ENCODE assay signal across 31 cellular contexts in the genomic region with DNA sequence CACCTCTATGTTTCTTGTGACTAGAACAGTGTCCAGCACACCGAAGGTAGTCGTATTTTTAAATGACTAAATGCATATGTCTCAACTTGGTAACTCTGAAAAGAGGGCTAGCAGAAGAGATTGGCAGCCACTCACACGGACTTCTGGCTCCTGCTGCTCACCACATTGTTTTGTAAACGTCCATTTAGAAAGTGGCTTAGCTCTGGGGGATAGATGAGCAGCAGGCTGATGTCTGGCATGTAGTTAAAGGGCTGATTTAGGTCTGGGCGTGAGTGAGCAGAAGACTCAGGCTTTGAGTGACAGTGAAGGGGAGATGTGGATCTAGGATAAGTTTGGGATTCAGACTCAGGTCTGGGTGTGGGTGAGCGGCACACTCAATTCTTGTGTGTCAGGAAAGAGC.
"Had no signal": no experiment of that assay in that cellular context is flagged by ENCODE, and none has a peak within 500 bp of the region (broad histone marks: within the 10 kb centered on the region; RNA-seq: fewer than 3 reads in every experiment).

No MANE protein-coding gene starts in this region.

- ATAC-seq: activated CD8-positive, alpha-beta T cell treated with anti-CD3 and anti-CD28 coated beads for 36 hours; body of pancreas; effector memory CD8-positive, alpha-beta T cell; gastroesophageal sphincter; mucosa of descending colon; natural killer cell treated with Interleukin-12 subunit alpha and Interleukin-12 subunit beta and Interleukin-15 and Interleukin-18, amount 100 ng/mL, for 72 hours; sciatic nerve; stimulated activated naive CD8-positive, alpha-beta T cell treated with anti-CD3 and anti-CD28 coated beads, Interleukin-15, Interleukin-2, amounts not matched to agents 100 U/mL and 50 U/mL, for 24 hours had no signal

- H3K27me3 ChIP-seq: body of pancreas, dorsolateral prefrontal cortex, gastroesophageal sphincter, neutrophil, uterus had no signal

- FAIRE-seq: endothelial cell of umbilical vein, TTC549 had no signal

- H3K27ac ChIP-seq: body of pancreas, coronary artery, dorsolateral prefrontal cortex, gastroesophageal sphincter, left ventricle myocardium inferior, neutrophil, skin epidermis, uterus, VCaP had no signal

- H3K4me3 Mint-ChIP-seq: activated CD8-positive, alpha-beta T cell treated with anti-CD3 and anti-CD28 coated beads for 36 hours; activated naive CD8-positive, alpha-beta T cell; effector memory CD8-positive, alpha-beta T cell; natural killer cell treated with Interleukin-12 subunit alpha and Interleukin-12 subunit beta and Interleukin-15 and Interleukin-18, amount 100 ng/mL, for 72 hours; T-helper 1 cell treated with Interleukin-12 subunit alpha and Interleukin-12 subunit beta and Interleukin-4 antibody, amounts not matched to agents 30 μg/mL and 1 μg/mL, for 36 hours; type B pancreatic cell had no signal

- H3K9me3 Mint-ChIP-seq: activated CD8-positive, alpha-beta T cell treated with anti-CD3 and anti-CD28 coated beads for 36 hours; activated T-helper 2 cell treated with anti-CD3 and anti-CD28 coated beads, Interferon-gamma antibody, Interleukin-2, Interleukin-4, amounts not matched to agents 10 μg/mL and 5 μg/mL and 100 μg/mL, durations not matched to agents 14 hours and 24 hours and 36 hours; effector memory CD8-positive, alpha-beta T cell; natural killer cell treated with Interleukin-12 subunit alpha and Interleukin-12 subunit beta and Interleukin-15 and Interleukin-18, amount 100 ng/mL, for 72 hours; T-helper 1 cell treated with Interleukin-12 subunit alpha and Interleukin-12 subunit beta and Interleukin-4 antibody, amounts not matched to agents 30 μg/mL and 1 μg/mL, for 36 hours; type B pancreatic cell had no signal

- DNase-seq: activated CD4-positive, alpha-beta T cell treated with anti-CD3 and anti-CD28 coated beads, Interleukin-2, amount 50 U/mL, for 1 hour; activated CD4-positive, CD25-positive, alpha-beta regulatory T cell treated with anti-CD3 and anti-CD28 coated beads, Interleukin-2, amount 50 U/mL, for 72 hours; activated CD8-positive, alpha-beta T cell treated with anti-CD3 and anti-CD28 coated beads for 36 hours; activated T-cell treated with anti-CD3 and anti-CD28 coated beads, Interleukin-2, amount 50 U/mL, for 48 hours; anterior cingulate cortex; body of pancreas; dorsolateral prefrontal cortex; effector memory CD8-positive, alpha-beta T cell; hippocampal formation; kidney glomerular epithelial cell; left ventricle myocardium inferior; mucosa of descending colon; stimulated activated CD4-positive, alpha-beta T cell treated with anti-CD3 and anti-CD28 coated beads, Interleukin-12 subunit alpha, Interleukin-12 subunit beta, amount 100 ng/mL, for 4 hours; stimulated activated CD4-positive, alpha-beta T cell treated with anti-CD3 and anti-CD28 coated beads, Interleukin-4, amount 100 ng/mL, for 1 hour; stimulated activated naive CD8-positive, alpha-beta T cell treated with anti-CD3 and anti-CD28 coated beads, Interleukin-15, Interleukin-2, amounts not matched to agents 100 U/mL and 50 U/mL, for 24 hours; SW 1271; T-helper 9 cell; uterus had no signal

- H3K27me3 Mint-ChIP-seq: type B pancreatic cell had no signal

- H3K4me1 ChIP-seq: body of pancreas, gastroesophageal sphincter, left ventricle myocardium inferior, uterus had no signal

- H3K9me3 ChIP-seq: body of pancreas, gastroesophageal sphincter, left ventricle myocardium inferior, mucosa of descending colon, neutrophil, uterus had no signal

- H3K4me3 ChIP-seq: body of pancreas, coronary artery, dorsolateral prefrontal cortex, gastroesophageal sphincter, left ventricle myocardium inferior, mucosa of descending colon, skin epidermis, uterus had no signal

- H3K36me3 Mint-ChIP-seq: activated naive CD8-positive, alpha-beta T cell; natural killer cell treated with Interleukin-12 subunit alpha and Interleukin-12 subunit beta and Interleukin-15 and Interleukin-18, amount 100 ng/mL, for 72 hours; type B pancreatic cell had no signal

- H3K27ac Mint-ChIP-seq: activated CD8-positive, alpha-beta T cell treated with anti-CD3 and anti-CD28 coated beads for 36 hours; activated naive CD8-positive, alpha-beta T cell; activated T-helper 2 cell treated with anti-CD3 and anti-CD28 coated beads, Interferon-gamma antibody, Interleukin-2, Interleukin-4, amounts not matched to agents 10 μg/mL and 5 μg/mL and 100 μg/mL, durations not matched to agents 14 hours and 24 hours and 36 hours; effector memory CD8-positive, alpha-beta T cell; natural killer cell treated with Interleukin-12 subunit alpha and Interleukin-12 subunit beta and Interleukin-15 and Interleukin-18, amount 100 ng/mL, for 72 hours; T-helper 1 cell treated with Interleukin-12 subunit alpha and Interleukin-12 subunit beta and Interleukin-4 antibody, amounts not matched to agents 30 μg/mL and 1 μg/mL, for 36 hours; type B pancreatic cell had no signal

- H3K36me3 ChIP-seq: gastroesophageal sphincter, left ventricle myocardium inferior, neutrophil, uterus had no signal
